ENCODE assay signal across 8 cellular contexts in genomic region chr12:122190842-122191668, GRCh38. TPM values are rescaled to one million over a fixed set of nuclear protein-coding genes. Genes with fewer than 3 reads are reported as not detected.
DNase-seq lines count a peak whose midpoint lies in the region; ATAC-seq and TF ChIP-seq lines count a peak whose summit lies in the region.

No MANE protein-coding gene starts in this region.

- H3K4me1 ChIP-seq in DOHH2 (ENCODE audit: control insufficient read depth, low read length) (no peaks in the 10 kb centered on the region), RWPE2 (ENCODE audit: insufficient read depth, poor library complexity, severe bottlenecking) (no peaks in the 10 kb centered on the region), smooth muscle cell (ENCODE audit: low read depth) (no peaks in the 10 kb centered on the region)

- H3K4me3 ChIP-seq in DOHH2 (ENCODE audit: low read length) = no peak overlapping the region
- H3K4me3 ChIP-seq in RWPE2 (ENCODE audit: severe bottlenecking) = no peak overlapping the region
- H3K4me3 ChIP-seq in smooth muscle cell = no peak overlapping the region

- H3K79me2 ChIP-seq in DOHH2 (ENCODE audit: control insufficient read depth, low read length) = no peaks in the 10 kb centered on the region
- H3K79me2 ChIP-seq in smooth muscle cell (ENCODE audit: low read depth) = no peaks in the 10 kb centered on the region

- H3K27me3 ChIP-seq in DOHH2 (ENCODE audit: control insufficient read depth, low read length) (no peaks in the 10 kb centered on the region), RWPE2 (ENCODE audit: insufficient read depth, poor library complexity, severe bottlenecking) (no peaks in the 10 kb centered on the region), smooth muscle cell (ENCODE audit: low read depth) (no peaks in the 10 kb centered on the region)

- WGBS in smooth muscle cell (ENCODE audit: low lambda C conversion rate) = 70% methylated on average over 18 of the region's 18 CpGs

- H4K20me1 ChIP-seq in DOHH2 (ENCODE audit: control insufficient read depth, insufficient read depth, low read depth, low read length) = no peaks in the 10 kb centered on the region
- no peaks in the 10 kb centered on the region for H4K20me1 ChIP-seq in smooth muscle cell (ENCODE audit: low read depth)

- peak in 63 of 76 experiments; percentile 4 to 77 (median 43) for DNase-seq in HUDEP-2 (lab: John Stamatoyannopoulos, UW; ENCODE audit: unreplicated experiment in 76 of 76)
- no peak for DNase-seq in RWPE2 (ENCODE audit: low spot score)
- DNase-seq in activated naive CD4-positive, alpha-beta T cell (lab: John Stamatoyannopoulos, UW) = peak; percentile 10 to 41 (median 22)
- DNase-seq in cardiac septum (ENCODE audit: low spot score) = peak; percentile 22
- no peak for DNase-seq in smooth muscle cell (lab: John Stamatoyannopoulos, UW; ENCODE audit: unreplicated experiment)
- DNase-seq in globus pallidus (ENCODE audit: low spot score) = no peak

- no peak overlapping the region for H3K4me2 ChIP-seq in DOHH2 (ENCODE audit: low read length)
- H3K4me2 ChIP-seq in smooth muscle cell = no peak overlapping the region

- ATAC-seq in RWPE2 (ENCODE audit: low read depth) (peak; percentile 81), GM21390 (IDR thresholded peaks at IDR 0.05; ENCODE audit: unreplicated experiment) (no peak)

- no peak overlapping the region for H2AFZ ChIP-seq in smooth muscle cell (ENCODE audit: low read depth)

- no peaks in the 10 kb centered on the region for H3K9me2 ChIP-seq in DOHH2 (replicated peaks; ENCODE audit: control insufficient read depth, low read length)

- intact Hi-C loops in cardiac septum (cut with DNase I) = loop anchor here (5.0 kb wide), 1 partner anchor 64 kb away; no protein-coding TSS in a partner anchor

- peak; percentile 87 for TF ChIP-seq CTCF in DOHH2 (IDR thresholded peaks at IDR 0.05; ENCODE audit: low read depth, low read length, poor library complexity, severe bottlenecking)
- peak; percentile 83 for TF ChIP-seq CTCF in RWPE2 (IDR thresholded peaks at IDR 0.05; ENCODE audit: poor library complexity, severe bottlenecking)
- TF ChIP-seq CTCF in smooth muscle cell (IDR thresholded peaks at IDR 0.05; ENCODE audit: borderline replicate concordance, insufficient read depth, poor library complexity, severe bottlenecking) = peak; percentile 68

- H3K36me3 ChIP-seq in DOHH2 (ENCODE audit: control insufficient read depth, low read length) (no peaks in the 10 kb centered on the region), RWPE2 (ENCODE audit: low read depth) (no peaks in the 10 kb centered on the region), smooth muscle cell (ENCODE audit: low read depth) (no peaks in the 10 kb centered on the region)

- H3K9me3 ChIP-seq in DOHH2 (ENCODE audit: control insufficient read depth, insufficient read depth, low read length) (no peaks in the 10 kb centered on the region), RWPE2 (ENCODE audit: severe bottlenecking) (peaks cover 2% of the 10 kb centered on the region), smooth muscle cell (replicated peaks; ENCODE audit: low read depth) (no peaks in the 10 kb centered on the region)

- H3F3A ChIP-seq in DOHH2 (ENCODE audit: control insufficient read depth, insufficient read depth) (no peaks in the 10 kb centered on the region; the same call in 1 of the 2 replicates), smooth muscle cell (ENCODE audit: low read depth) (no peaks in the 10 kb centered on the region)

- H3K9ac ChIP-seq in smooth muscle cell (ENCODE audit: low read depth) = no peak overlapping the region

- no peak overlapping the region for H3K27ac ChIP-seq in DOHH2 (ENCODE audit: low read depth, low read length)
- no peak overlapping the region for H3K27ac ChIP-seq in RWPE2 (ENCODE audit: poor library complexity, severe bottlenecking)
- H3K27ac ChIP-seq in smooth muscle cell (ENCODE audit: low read depth) = no peak overlapping the region

RNA-seq across cellular contexts. Expression of gene LRRC43, which starts 8.1 kb away (rescaled TPM):
- 0.43 TPM for total RNA-seq in cardiac septum
- total RNA-seq in smooth muscle cell = 1.3 TPM in 1 of 2 replicates, not detected in the other
- 0.38 and 0.77 TPM in 2 replicates for polyA plus RNA-seq in smooth muscle cell

RNA-seq across cellular contexts. Expression of gene B3GNT4, which starts 12.5 kb away (rescaled TPM):
- total RNA-seq in cardiac septum (not detected), smooth muscle cell (not detected in 2 replicates)
- polyA plus RNA-seq in smooth muscle cell = 0.93 and 3.2 TPM in 2 replicates

RNA-seq across cellular contexts. Expression of gene IL31, which starts 17.0 kb away (rescaled TPM):
- total RNA-seq in cardiac septum = not detected
- not detected in 2 replicates for total RNA-seq in smooth muscle cell
- polyA plus RNA-seq in smooth muscle cell = not detected in 2 replicates

RNA-seq across cellular contexts. Expression of gene DIABLO, which starts 34.8 kb away (rescaled TPM):
- total RNA-seq in cardiac septum (30.9 TPM), smooth muscle cell (68.8 and 72.4 TPM in 2 replicates)
- polyA plus RNA-seq in smooth muscle cell = 76.2 and 82.6 TPM in 2 replicates

Comparison
In these comparisons a context has a peak if more than half of its experiments do, and no peak if none do; other contexts are left out.
1. DNase-seq: peak in HUDEP-2 (63 of 76), activated naive CD4-positive, alpha-beta T cell (4 of 4) and cardiac septum (single experiment); none in RWPE2 (single experiment), smooth muscle cell (single experiment) and globus pallidus (single experiment).
2. Peak in every context shown above with its lines, with median percentiles within 50 percentile points of each other: CTCF ChIP-seq.